12 cellular contexts compared by ENCODE assay signal in the genomic region with DNA sequence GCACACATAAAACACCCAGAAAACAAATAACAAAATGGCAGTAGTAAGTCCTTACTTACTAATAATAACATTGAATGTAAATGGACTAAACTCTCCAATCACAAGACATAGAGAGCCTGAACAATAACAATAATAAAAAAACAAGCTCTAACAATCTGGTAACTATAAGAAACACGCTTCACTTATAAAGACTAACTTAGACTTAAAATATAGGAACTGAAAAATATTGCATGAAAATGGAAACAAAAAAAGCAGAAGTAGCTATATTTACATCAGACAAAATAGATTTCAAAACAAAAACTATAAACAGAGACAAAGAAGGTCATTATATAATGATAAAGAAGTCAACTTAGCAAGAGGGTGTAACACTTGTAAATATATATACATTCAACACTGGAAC.
DNase-seq lines count a peak whose midpoint lies in the region; ATAC-seq and TF ChIP-seq lines count a peak whose summit lies in the region.
"Had no signal": no experiment of that assay in that cellular context is flagged by ENCODE, and none has a peak within 500 bp of the region (broad histone marks: within the 10 kb centered on the region; RNA-seq: fewer than 3 reads in every experiment).

No MANE protein-coding gene starts in this region.

- H3K4me3 ChIP-seq in H7 (ENCODE audit: insufficient read depth, low read depth, low read length) = no peak overlapping the region
- no peak overlapping the region for H3K4me3 ChIP-seq in WERI-Rb-1 (ENCODE audit: low read depth, low read length)
- H3K4me3 ChIP-seq: mucosa of descending colon had no signal

- H3K9me3 ChIP-seq in WERI-Rb-1 (ENCODE audit: severe bottlenecking) = no peaks in the 10 kb centered on the region
- H3K9me3 ChIP-seq: mucosa of descending colon had no signal

- H3K4me3 Mint-ChIP-seq in memory B cell = peak overlapping the region; percentile 63

- peaks cover 7% of the 10 kb centered on the region for H3K36me3 Mint-ChIP-seq in memory B cell

- DNase-seq in memory B cell (ENCODE audit: low spot score in 2 of 2) = peak in 1 of 2 donors; percentile 11
- no peak for DNase-seq in activated T-cell treated with anti-CD3 and anti-CD28 coated beads, Interleukin-2, amount 50 U/mL, for 1 hour
- DNase-seq in H7 = no peak
- DNase-seq in WERI-Rb-1 = no peak
- no peak for DNase-seq in DMS79 (lab: John Stamatoyannopoulos, UW)
- DNase-seq: EL; foreskin melanocyte; mucosa of descending colon; stimulated activated CD4-positive, alpha-beta T cell treated with anti-CD3 and anti-CD28 coated beads, Interleukin-1b, Interleukin-23, amount 100 ng/mL, for 48 hours had no signal

- H3K27ac Mint-ChIP-seq in memory B cell = peak overlapping the region; percentile 97

- ATAC-seq in GM18907 (IDR thresholded peaks at IDR 0.05; ENCODE audit: unreplicated experiment) = peak; percentile 80
- peak; percentile 74 for ATAC-seq in HG02678 (IDR thresholded peaks at IDR 0.05; ENCODE audit: unreplicated experiment)
- peak; percentile 84 for ATAC-seq in HG03565 (IDR thresholded peaks at IDR 0.05; ENCODE audit: unreplicated experiment)
- ATAC-seq in memory B cell (ENCODE audit: low read depth) = peak; percentile 95
- ATAC-seq: mucosa of descending colon had no signal

- no peaks in the 10 kb centered on the region for H3K27me3 ChIP-seq in H7 (ENCODE audit: control insufficient read depth, insufficient read depth, low read length)
- no peaks in the 10 kb centered on the region for H3K27me3 ChIP-seq in WERI-Rb-1 (ENCODE audit: insufficient read depth, low read depth, severe bottlenecking)

- H3K4me1 Mint-ChIP-seq in memory B cell = peaks cover 28% of the 10 kb centered on the region

- no peak for TF ChIP-seq CTCF in WERI-Rb-1 (IDR thresholded peaks at IDR 0.05; ENCODE audit: low read depth, low read length)

- no peaks in the 10 kb centered on the region for H3K27me3 Mint-ChIP-seq in memory B cell

- H3K9me3 Mint-ChIP-seq in memory B cell = peaks cover 4% of the 10 kb centered on the region

- H3K36me3 ChIP-seq in H7 (replicated peaks; ENCODE audit: control insufficient read depth, insufficient read depth, low read length) (no peaks in the 10 kb centered on the region), WERI-Rb-1 (no peaks in the 10 kb centered on the region)

- no peak overlapping the region for H3K27ac ChIP-seq in WERI-Rb-1
